ENCODE assay signal across 18 cellular contexts in genomic region chr18:75351409-75351808, GRCh38.
A peak's percentile ranks its signal among the peaks of the same experiment; 100 is the strongest.
DNase-seq lines count a peak whose midpoint lies in the region; ATAC-seq and TF ChIP-seq lines count a peak whose summit lies in the region.
"Had no signal": no experiment of that assay in that cellular context is flagged by ENCODE, and none has a peak within 500 bp of the region (broad histone marks: within the 10 kb centered on the region; RNA-seq: fewer than 3 reads in every experiment).

No MANE protein-coding gene starts in this region.

- no peak overlapping the region for H3K27ac Mint-ChIP-seq in osteocyte (ENCODE audit: unreplicated experiment)
- H3K27ac Mint-ChIP-seq: B cell; CD4-positive, alpha-beta T cell had no signal

- TF ChIP-seq CTCF in colonic mucosa (IDR thresholded peaks at IDR 0.05), result no peak
- TF ChIP-seq CTCF in osteocyte (IDR thresholded peaks at IDR 0.05), result no peak

- intact Hi-C loops in colonic mucosa (cut with DNase I), result no loop called here

- peak; percentile 4 for DNase-seq in activated effector memory CD4-positive, alpha-beta T cell treated with anti-CD3 and anti-CD28 coated beads, Interleukin-2, amount 50 U/mL, for 16 hours
- DNase-seq in activated effector memory CD4-positive, alpha-beta T cell treated with Interleukin-2 at 50 U/mL for 16 hours, result no peak
- DNase-seq in colonic mucosa (no peak), osteocyte (ENCODE audit: extremely low spot score, unreplicated experiment) (peak; percentile 54), GOT3 (lab: John Stamatoyannopoulos, UW) (no peak), cerebellum (ENCODE audit: low spot score) (no peak)
- DNase-seq: ACHN; C1 segment of cervical spinal cord; Calu3; CD4-positive, alpha-beta T cell; DMS79; GM23248 had no signal

- H3K27ac ChIP-seq in colonic mucosa, result peak overlapping the region; percentile 55
- H3K27ac ChIP-seq: GM23248, HL-60 had no signal

- no peaks in the 10 kb centered on the region for H3K4me1 ChIP-seq in colonic mucosa
- H3K4me1 ChIP-seq: HAP-1 had no signal

- peaks cover 14% of the 10 kb centered on the region for H3K9me3 Mint-ChIP-seq in osteocyte (ENCODE audit: unreplicated experiment)

- no peaks in the 10 kb centered on the region for H3K9me3 ChIP-seq in colonic mucosa
- H3K9me3 ChIP-seq in iPS-18c (ENCODE audit: control insufficient read depth, insufficient read depth, low read length), result peaks cover 5% of the 10 kb centered on the region

- no peaks in the 10 kb centered on the region for H3K27me3 Mint-ChIP-seq in osteocyte (ENCODE audit: unreplicated experiment)

- no peaks in the 10 kb centered on the region for H3K36me3 ChIP-seq in colonic mucosa
- H3K36me3 ChIP-seq: HAP-1 had no signal

- no peaks in the 10 kb centered on the region for H3K4me1 Mint-ChIP-seq in osteocyte (ENCODE audit: unreplicated experiment)
- H3K4me1 Mint-ChIP-seq: B cell had no signal

- H3K36me3 Mint-ChIP-seq in osteocyte (ENCODE audit: unreplicated experiment), result no peaks in the 10 kb centered on the region

- H3K9ac ChIP-seq in colonic mucosa (ENCODE audit: low read depth in 2 of 2, low read length in 2 of 2), result peak overlapping the region in 1 of 2 donors; percentile 32
- H3K9ac ChIP-seq: GM23248 had no signal

- no peaks in the 10 kb centered on the region for H3K27me3 ChIP-seq in colonic mucosa

- no peak overlapping the region for H3K4me3 Mint-ChIP-seq in osteocyte (ENCODE audit: unreplicated experiment)
- H3K4me3 Mint-ChIP-seq: B cell; CD4-positive, alpha-beta T cell had no signal

- H3K4me3 ChIP-seq in colonic mucosa (no peak overlapping the region), iPS-18c (ENCODE audit: insufficient read depth, low read depth, low read length) (peak overlapping the region; percentile 20; the same call in 1 of the 2 replicates)
- H3K4me3 ChIP-seq: GM12878, GM23248, HAP-1 had no signal

- ATAC-seq in GM21529 (IDR thresholded peaks at IDR 0.05; ENCODE audit: unreplicated experiment), result no peak
- ATAC-seq: GM12878 had no signal

Comparison
In these comparisons a context has a peak if more than half of its experiments do, and no peak if none do; other contexts are left out.
1. DNase-seq: peak in activated effector memory CD4-positive, alpha-beta T cell treated with anti-CD3 and anti-CD28 coated beads, Interleukin-2, amount 50 U/mL, for 16 hours (single experiment) and osteocyte (single experiment); none in activated effector memory CD4-positive, alpha-beta T cell treated with Interleukin-2 at 50 U/mL for 16 hours (single experiment), colonic mucosa (single experiment), GOT3 (single experiment) and cerebellum (single experiment).